Comparison of ENCODE assay signal across 8 cellular contexts in genomic region chr19:19342086-19343015, GRCh38. TPM values are rescaled to one million over a fixed set of nuclear protein-coding genes. Genes with fewer than 3 reads are reported as not detected.
DNase-seq lines count a peak whose midpoint lies in the region; ATAC-seq and TF ChIP-seq lines count a peak whose summit lies in the region.

No MANE protein-coding gene starts in this region.

- no peaks in the 10 kb centered on the region for H3K79me2 ChIP-seq in fibroblast of lung (ENCODE audit: control insufficient read depth, insufficient read depth, low read length)

- H3K9ac ChIP-seq in fibroblast of lung (ENCODE audit: insufficient read depth, low read length), result no peak overlapping the region

- ATAC-seq in GM19395 (IDR thresholded peaks at IDR 0.05; ENCODE audit: unreplicated experiment) (no peak), HG02763 (IDR thresholded peaks at IDR 0.05; ENCODE audit: unreplicated experiment) (no peak)

- TF ChIP-seq CTCF in LNCAP (IDR thresholded peaks at IDR 0.05), result peak; percentile 98
- peak; percentile 66 to 80 for TF ChIP-seq CTCF in fibroblast of lung (conservative IDR thresholded peaks at IDR 0.05 in 1 of 2, IDR thresholded peaks at IDR 0.05 in 1 of 2; ENCODE audit: low read depth in 1 of 2, low read length in 2 of 2)

- no peak overlapping the region for H2AFZ ChIP-seq in fibroblast of lung (ENCODE audit: low read length)

- H3K4me3 ChIP-seq in fibroblast of lung (replicated peaks in 1 of 4; ENCODE audit: control extremely low read depth in 1 of 4, insufficient read depth in 1 of 4, low read depth in 3 of 4, low read length in 4 of 4), result no peak overlapping the region

- H3K4me1 ChIP-seq in fibroblast of lung (ENCODE audit: control insufficient read depth, extremely low read depth, insufficient read depth, low read length), result peaks cover 2% of the 10 kb centered on the region

- peaks cover 46% of the 10 kb centered on the region for H3K36me3 ChIP-seq in fibroblast of lung (ENCODE audit: control insufficient read depth, insufficient read depth, low read length)

- no peaks in the 10 kb centered on the region for H3K27me3 ChIP-seq in fibroblast of lung (ENCODE audit: control insufficient read depth, insufficient read depth, low read length)

- no peak overlapping the region for H3K27ac ChIP-seq in fibroblast of lung (ENCODE audit: insufficient read depth, low read length)

- H4K20me1 ChIP-seq in fibroblast of lung (ENCODE audit: control insufficient read depth, extremely low read depth, insufficient read depth, low read length), result no peaks in the 10 kb centered on the region

- H3K4me2 ChIP-seq in fibroblast of lung (ENCODE audit: extremely low read depth, insufficient read depth, low read length), result no peak overlapping the region

- no peaks in the 10 kb centered on the region for H3K9me3 ChIP-seq in fibroblast of lung (ENCODE audit: control insufficient read depth, insufficient read depth, low read depth, low read length)

- DNase-seq in ELF-1 (ENCODE audit: low read depth, low spot score) (peak; percentile 89), SHP77 (lab: John Stamatoyannopoulos, UW) (peak; percentile 43 to 67), fibroblast of lung (ENCODE audit: low read depth in 2 of 2) (peak; percentile 41 to 57), nucleus accumbens (lab: John Stamatoyannopoulos, UW) (peak in 29 of 56 donors; percentile 1 to 64 (median 14)), Kasumi-1 (lab: John Stamatoyannopoulos, UW) (no peak)

RNA-seq across cellular contexts. Expression of gene MAU2, which starts 21.7 kb away (rescaled TPM):
- total RNA-seq in fibroblast of lung, result 21.1 and 29.4 TPM in 2 replicates
- polyA plus RNA-seq in fibroblast of lung, result 11.1 TPM in 2 replicates
- 15.2 and 16.4 TPM in 2 replicates for polyA plus RNA-seq in fibroblast of lung (2012)
- polyA minus RNA-seq in fibroblast of lung (ENCODE audit: low replicate concordance), result 58.4 and 98.0 TPM in 2 replicates

RNA-seq across cellular contexts. Expression of gene SUGP1, which starts 22.0 kb away (rescaled TPM):
- 15.7 and 27.7 TPM in 2 replicates for total RNA-seq in fibroblast of lung
- 17.3 and 25.2 TPM in 2 replicates for polyA plus RNA-seq in fibroblast of lung
- polyA plus RNA-seq in fibroblast of lung (2012), result 33.5 and 40.2 TPM in 2 replicates
- polyA minus RNA-seq in fibroblast of lung (ENCODE audit: low replicate concordance), result 18.1 and 22.0 TPM in 2 replicates

Comparison
In these comparisons a context has a peak if more than half of its experiments do, and no peak if none do; other contexts are left out.
1. DNase-seq: peak in ELF-1 (single experiment), SHP77 (2 of 2), fibroblast of lung (2 of 2) and nucleus accumbens (29 of 56); none in Kasumi-1 (0 of 2).